In the genomic region with DNA sequence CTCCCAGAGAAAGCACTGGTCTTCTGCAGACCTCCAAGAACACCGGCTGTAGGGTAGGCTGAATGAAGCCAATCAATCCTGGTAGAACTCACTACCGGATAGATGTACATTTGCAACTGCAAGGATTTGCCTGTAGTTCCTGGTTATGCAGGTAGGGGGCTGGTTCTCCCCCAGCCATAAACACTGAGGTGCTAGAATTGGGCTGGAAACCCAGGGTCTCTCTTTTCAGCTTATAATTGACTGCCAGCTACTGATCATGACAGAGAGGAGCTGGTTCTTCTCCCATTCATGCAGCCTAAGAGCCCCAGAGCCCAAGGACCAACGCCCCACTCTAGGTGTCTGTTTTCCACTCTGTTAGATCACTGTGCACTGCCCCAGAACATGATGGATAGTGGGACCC, we compare ENCODE assay signal across 15 cellular contexts. TPM values are rescaled to one million over a fixed set of nuclear protein-coding genes. Genes with fewer than 3 reads are reported as not detected.
DNase-seq lines count a peak whose midpoint lies in the region; ATAC-seq, FAIRE-seq and TF ChIP-seq lines count a peak whose summit lies in the region.
"Had no signal": no experiment of that assay in that cellular context is flagged by ENCODE, and none has a peak within 500 bp of the region (broad histone marks: within the 10 kb centered on the region; RNA-seq: fewer than 3 reads in every experiment).

No MANE protein-coding gene starts in this region.

- no peak for TF ChIP-seq EP300 in A549 (IDR thresholded peaks at IDR 0.05)

- no peaks in the 10 kb centered on the region for H3K36me3 ChIP-seq in pancreas
- H3K36me3 ChIP-seq: MG63 had no signal

- intact Hi-C loops in pancreas (cut with DNase I), result no loop called here

- no peak for DNase-seq in A549 (ENCODE audit: low read depth in 1 of 2, low spot score in 1 of 2)
- peak; percentile 30 for DNase-seq in NAMALWA (ENCODE audit: low spot score)
- no peak for DNase-seq in epithelial cell of proximal tubule (ENCODE audit: low read depth)
- DNase-seq in RCC 7860 (ENCODE audit: low spot score), result no peak
- DNase-seq in NCI-H1048 (lab: John Stamatoyannopoulos, UW), result no peak
- DNase-seq in pancreas, result no peak
- DNase-seq: aorta; CD8-positive, alpha-beta T cell; mesenchymal stem cell; MG63; right cardiac atrium; T-helper 2 cell had no signal

- TF ChIP-seq POLR2A in A549 (IDR thresholded peaks at IDR 0.05; ENCODE audit: low read length), result no peak

- no peaks in the 10 kb centered on the region for H3K27me3 ChIP-seq in pancreas
- H3K27me3 ChIP-seq: MG63 had no signal

- H3K27ac ChIP-seq in A549, result no peak overlapping the region
- no peak overlapping the region for H3K27ac ChIP-seq in pancreas

- TF ChIP-seq RAD21 in A549 (conservative IDR thresholded peaks at IDR 0.05 in 1 of 2, IDR thresholded peaks at IDR 0.05 in 1 of 2), result no peak

- POLR2A ChIA-PET in A549 (lab: Yijun Ruan, JAX), result no interaction called here

- no peak overlapping the region for H3K4me2 ChIP-seq in A549

- ATAC-seq in A549 (peak; percentile 59 to 73; a peak in 5 of 6 replicates), pancreas (no peak), HG03097 (IDR thresholded peaks at IDR 0.05; ENCODE audit: low FRiP score, unreplicated experiment) (no peak)
- ATAC-seq: CD8-positive, alpha-beta T cell; right cardiac atrium had no signal

- 23% methylated on average over 3 of the region's 3 CpGs for WGBS in A549 (ENCODE audit: missing lambda C conversion rate)
- WGBS in pancreas, 2 donors, result 56 to 73% methylated on average over 3 of the region's 3 CpGs

- H3K9me3 ChIP-seq in A549 (no peaks in the 10 kb centered on the region), pancreas (no peaks in the 10 kb centered on the region)
- H3K9me3 ChIP-seq: MG63 had no signal

- TF ChIP-seq CTCF in A549 (IDR thresholded peaks at IDR 0.05), result no peak
- peak; percentile 61 for TF ChIP-seq CTCF in GM12872 (IDR thresholded peaks at IDR 0.05; ENCODE audit: insufficient read depth, low read depth, low read length)
- peak; percentile 46 for TF ChIP-seq CTCF in epithelial cell of proximal tubule (conservative IDR thresholded peaks at IDR 0.05; ENCODE audit: low read depth, low read length)
- no peak for TF ChIP-seq CTCF in pancreas (IDR thresholded peaks at IDR 0.05)

- H3K4me3 ChIP-seq in A549 (no peak overlapping the region), epithelial cell of proximal tubule (ENCODE audit: low read depth, low read length) (no peak overlapping the region), pancreas (no peak overlapping the region)
- H3K4me3 ChIP-seq: MG63 had no signal

- H3K4me1 ChIP-seq in A549 (no peaks in the 10 kb centered on the region), pancreas (no peaks in the 10 kb centered on the region)

- FAIRE-seq in A549 (lab: Jason Lieb, UNC) (no peak), RCC 7860 (lab: Jason Lieb, UNC) (no peak), pancreas (lab: Jason Lieb, UNC) (no peak)
- FAIRE-seq: frontal cortex had no signal

- CTCF ChIA-PET in A549 (lab: Yijun Ruan, JAX), result interaction anchor here (1.0 to 1.3 kb wide), 3 partner anchors 50 to 449 kb away, joined by 3 to 5 read pairs (median 5); no protein-coding TSS in a partner anchor

TF ChIP-seq in A549, 52 proteins besides CTCF, POLR2A, EP300 and RAD21 (continues in another document):
- TF ChIP-seq, protein P1, sequence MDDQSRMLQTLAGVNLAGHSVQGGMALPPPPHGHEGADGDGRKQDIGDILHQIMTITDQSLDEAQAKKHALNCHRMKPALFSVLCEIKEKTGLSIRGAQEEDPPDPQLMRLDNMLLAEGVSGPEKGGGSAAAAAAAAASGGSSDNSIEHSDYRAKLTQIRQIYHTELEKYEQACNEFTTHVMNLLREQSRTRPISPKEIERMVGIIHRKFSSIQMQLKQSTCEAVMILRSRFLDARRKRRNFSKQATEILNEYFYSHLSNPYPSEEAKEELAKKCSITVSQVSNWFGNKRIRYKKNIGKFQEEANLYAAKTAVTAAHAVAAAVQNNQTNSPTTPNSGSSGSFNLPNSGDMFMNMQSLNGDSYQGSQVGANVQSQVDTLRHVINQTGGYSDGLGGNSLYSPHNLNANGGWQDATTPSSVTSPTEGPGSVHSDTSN (IDR thresholded peaks at IDR 0.05), result no peak
- TF ChIP-seq MAZ (IDR thresholded peaks at IDR 0.05; ENCODE audit: borderline replicate concordance, low read depth, low read length), result no peak
- no peak for TF ChIP-seq NR3C1 (IDR thresholded peaks at IDR 0.05)
- no peak for TF ChIP-seq PHF8 (IDR thresholded peaks at IDR 0.05; ENCODE audit: borderline replicate concordance, low read depth)
- no peak for TF ChIP-seq JUNB (IDR thresholded peaks at IDR 0.05)
- TF ChIP-seq, protein P2, sequence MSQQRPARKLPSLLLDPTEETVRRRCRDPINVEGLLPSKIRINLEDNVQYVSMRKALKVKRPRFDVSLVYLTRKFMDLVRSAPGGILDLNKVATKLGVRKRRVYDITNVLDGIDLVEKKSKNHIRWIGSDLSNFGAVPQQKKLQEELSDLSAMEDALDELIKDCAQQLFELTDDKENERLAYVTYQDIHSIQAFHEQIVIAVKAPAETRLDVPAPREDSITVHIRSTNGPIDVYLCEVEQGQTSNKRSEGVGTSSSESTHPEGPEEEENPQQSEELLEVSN (IDR thresholded peaks at IDR 0.05; ENCODE audit: borderline replicate concordance, low read depth), result no peak
- TF ChIP-seq, protein P3, sequence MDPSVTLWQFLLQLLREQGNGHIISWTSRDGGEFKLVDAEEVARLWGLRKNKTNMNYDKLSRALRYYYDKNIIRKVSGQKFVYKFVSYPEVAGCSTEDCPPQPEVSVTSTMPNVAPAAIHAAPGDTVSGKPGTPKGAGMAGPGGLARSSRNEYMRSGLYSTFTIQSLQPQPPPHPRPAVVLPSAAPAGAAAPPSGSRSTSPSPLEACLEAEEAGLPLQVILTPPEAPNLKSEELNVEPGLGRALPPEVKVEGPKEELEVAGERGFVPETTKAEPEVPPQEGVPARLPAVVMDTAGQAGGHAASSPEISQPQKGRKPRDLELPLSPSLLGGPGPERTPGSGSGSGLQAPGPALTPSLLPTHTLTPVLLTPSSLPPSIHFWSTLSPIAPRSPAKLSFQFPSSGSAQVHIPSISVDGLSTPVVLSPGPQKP (IDR thresholded peaks at IDR 0.05; ENCODE audit: low read depth, low read length), result no peak
- TF ChIP-seq EHMT2 (IDR thresholded peaks at IDR 0.05; ENCODE audit: low read depth), result no peak
- TF ChIP-seq CHD4 (IDR thresholded peaks at IDR 0.05; ENCODE audit: borderline replicate concordance), result no peak
- no peak for TF ChIP-seq KDM5A (IDR thresholded peaks at IDR 0.05)
- TF ChIP-seq FOSL2 (IDR thresholded peaks at IDR 0.05), result no peak
- TF ChIP-seq FOSL2 (CRISPR knock-in tag; IDR thresholded peaks at IDR 0.05), result no peak
- TF ChIP-seq, protein P4, sequence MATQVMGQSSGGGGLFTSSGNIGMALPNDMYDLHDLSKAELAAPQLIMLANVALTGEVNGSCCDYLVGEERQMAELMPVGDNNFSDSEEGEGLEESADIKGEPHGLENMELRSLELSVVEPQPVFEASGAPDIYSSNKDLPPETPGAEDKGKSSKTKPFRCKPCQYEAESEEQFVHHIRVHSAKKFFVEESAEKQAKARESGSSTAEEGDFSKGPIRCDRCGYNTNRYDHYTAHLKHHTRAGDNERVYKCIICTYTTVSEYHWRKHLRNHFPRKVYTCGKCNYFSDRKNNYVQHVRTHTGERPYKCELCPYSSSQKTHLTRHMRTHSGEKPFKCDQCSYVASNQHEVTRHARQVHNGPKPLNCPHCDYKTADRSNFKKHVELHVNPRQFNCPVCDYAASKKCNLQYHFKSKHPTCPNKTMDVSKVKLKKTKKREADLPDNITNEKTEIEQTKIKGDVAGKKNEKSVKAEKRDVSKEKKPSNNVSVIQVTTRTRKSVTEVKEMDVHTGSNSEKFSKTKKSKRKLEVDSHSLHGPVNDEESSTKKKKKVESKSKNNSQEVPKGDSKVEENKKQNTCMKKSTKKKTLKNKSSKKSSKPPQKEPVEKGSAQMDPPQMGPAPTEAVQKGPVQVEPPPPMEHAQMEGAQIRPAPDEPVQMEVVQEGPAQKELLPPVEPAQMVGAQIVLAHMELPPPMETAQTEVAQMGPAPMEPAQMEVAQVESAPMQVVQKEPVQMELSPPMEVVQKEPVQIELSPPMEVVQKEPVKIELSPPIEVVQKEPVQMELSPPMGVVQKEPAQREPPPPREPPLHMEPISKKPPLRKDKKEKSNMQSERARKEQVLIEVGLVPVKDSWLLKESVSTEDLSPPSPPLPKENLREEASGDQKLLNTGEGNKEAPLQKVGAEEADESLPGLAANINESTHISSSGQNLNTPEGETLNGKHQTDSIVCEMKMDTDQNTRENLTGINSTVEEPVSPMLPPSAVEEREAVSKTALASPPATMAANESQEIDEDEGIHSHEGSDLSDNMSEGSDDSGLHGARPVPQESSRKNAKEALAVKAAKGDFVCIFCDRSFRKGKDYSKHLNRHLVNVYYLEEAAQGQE (IDR thresholded peaks at IDR 0.05), result no peak
- no peak for TF ChIP-seq TP53 (CRISPR knock-in tag; IDR thresholded peaks at IDR 0.05)
- no peak for TF ChIP-seq ZNF302 (CRISPR knock-in tag; IDR thresholded peaks at IDR 0.05)
- no peak for TF ChIP-seq NFE2L2 (conservative IDR thresholded peaks at IDR 0.05; ENCODE audit: low read length)
- no peak for TF ChIP-seq CBX8 (IDR thresholded peaks at IDR 0.05)
- no peak for TF ChIP-seq CHD2 (IDR thresholded peaks at IDR 0.05; ENCODE audit: low read length, partially characterized antibody)
- no peak for TF ChIP-seq EHF (CRISPR knock-in tag; IDR thresholded peaks at IDR 0.05)
- TF ChIP-seq, protein P5, sequence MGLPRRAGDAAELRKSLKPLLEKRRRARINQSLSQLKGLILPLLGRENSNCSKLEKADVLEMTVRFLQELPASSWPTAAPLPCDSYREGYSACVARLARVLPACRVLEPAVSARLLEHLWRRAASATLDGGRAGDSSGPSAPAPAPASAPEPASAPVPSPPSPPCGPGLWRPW (IDR thresholded peaks at IDR 0.05), result no peak

RNA-seq across cellular contexts. Expression of a gene that starts 21.5 kb away (rescaled TPM):
- polyA plus RNA-seq in A549 (2011; rRNA removed) (17.7 and 18.4 TPM in 2 replicates), A549 (2017; fragmentation: RNase III; extraction: RNeasy Plus Mini Kit Qiagen cat#74134 plus additional on column Dnase treatment) (11.1 to 14.6 TPM (median 13.5 TPM) in 3 replicates), pancreas (10 to 100 TPM; 12.2 to 15.9 TPM)
- polyA plus RNA-seq in A549 (2012; cell fraction: cytosol; rRNA removed), result 7.8 and 10.6 TPM in 2 replicates
- 18.3 and 23.4 TPM in 2 replicates for polyA plus RNA-seq in A549 (2012; cell fraction: nucleus; rRNA removed)
- polyA minus RNA-seq in A549 (2011; rRNA and poly(A)+ RNA removed), result 4.2 and 7.9 TPM in 2 replicates
- total RNA-seq in epithelial cell of proximal tubule (7.7 and 13.8 TPM in 2 replicates), pancreas (10 to 100 TPM; 14.8 to 27.0 (median 16.8) TPM)
- total RNA-seq: CD8-positive, alpha-beta T cell had no signal

RNA-seq across cellular contexts. Expression of a gene that starts 36.5 kb away (rescaled TPM):
- 6.4 and 6.9 TPM in 2 replicates for polyA plus RNA-seq in A549 (2011; rRNA removed)
- polyA plus RNA-seq in A549 (2012; cell fraction: cytosol; rRNA removed), result 3.7 and 4.8 TPM in 2 replicates
- polyA plus RNA-seq in A549 (2012; cell fraction: nucleus; rRNA removed), result 1.9 and 2.6 TPM in 2 replicates
- 6.8 to 8.9 TPM (median 7.5 TPM) in 3 replicates for polyA plus RNA-seq in A549 (2017; fragmentation: RNase III; extraction: RNeasy Plus Mini Kit Qiagen cat#74134 plus additional on column Dnase treatment)
- polyA minus RNA-seq in A549 (2011; rRNA and poly(A)+ RNA removed), result 3.7 and 4.7 TPM in 2 replicates
- 5.5 and 6.7 TPM in 2 replicates for total RNA-seq in epithelial cell of proximal tubule
- total RNA-seq in pancreas, result 10 to 100 TPM in 2 of 6 donors, 1 to 10 TPM in 4; 5.0 to 17.0 (median 8.8) TPM
- polyA plus RNA-seq in pancreas, result 1 to 10 TPM; 5.4 to 6.9 TPM

Comparison
In these comparisons a context has a peak if more than half of its experiments do, and no peak if none do; other contexts are left out.
1. ATAC-seq: peak in A549 (2 of 2); none in pancreas (0 of 4) and HG03097 (single experiment).
2. CTCF ChIP-seq: peak in GM12872 (single experiment) and epithelial cell of proximal tubule (single experiment); none in A549 (single experiment) and pancreas (0 of 4).